In genomic region chr15:55587321-55588069, GRCh38 we compare ENCODE assay signal across 8 cellular contexts. TPM values are rescaled to one million over a fixed set of nuclear protein-coding genes. Genes with fewer than 3 reads are reported as not detected.
A peak's percentile ranks its signal among the peaks of the same experiment; 100 is the strongest.
DNase-seq lines count a peak whose midpoint lies in the region; ATAC-seq lines count a peak whose summit lies in the region.

No MANE protein-coding gene starts in this region.

- no peaks in the 10 kb centered on the region for H3K9me3 ChIP-seq in neuron (ENCODE audit: low read length)

- H3K36me3 ChIP-seq in neuron (ENCODE audit: insufficient read depth, low read length): peaks cover 8% of the 10 kb centered on the region

- ATAC-seq in GM18498 (IDR thresholded peaks at IDR 0.05; ENCODE audit: unreplicated experiment) (peak; percentile 43), HG02938 (IDR thresholded peaks at IDR 0.05; ENCODE audit: unreplicated experiment) (no peak)
- peak; percentile 53 for ATAC-seq in activated CD8-positive, alpha-beta memory T cell treated with anti-CD3 and anti-CD28 coated beads, Interleukin-2, amount 10 ng/mL, durations not matched to agents 7 days and 5 days

- peak overlapping the region; percentile 74 for H3K4me3 ChIP-seq in neuron (ENCODE audit: low read length)

- H3K4me3 Mint-ChIP-seq in activated CD8-positive, alpha-beta memory T cell treated with anti-CD3 and anti-CD28 coated beads, Interleukin-2, amount 10 ng/mL, durations not matched to agents 7 days and 5 days: peak overlapping the region; percentile 15

- H2AFZ ChIP-seq in neuron (ENCODE audit: low read depth, low read length): peak overlapping the region; percentile 69

- peaks cover 2% of the 10 kb centered on the region for H3K4me1 Mint-ChIP-seq in activated CD8-positive, alpha-beta memory T cell treated with anti-CD3 and anti-CD28 coated beads, Interleukin-2, amount 10 ng/mL, durations not matched to agents 7 days and 5 days

- H3K36me3 Mint-ChIP-seq in activated CD8-positive, alpha-beta memory T cell treated with anti-CD3 and anti-CD28 coated beads, Interleukin-2, amount 10 ng/mL, durations not matched to agents 7 days and 5 days: no peaks in the 10 kb centered on the region

- H3K27me3 ChIP-seq in neuron (ENCODE audit: insufficient read depth, low read length): no peaks in the 10 kb centered on the region

- no peaks in the 10 kb centered on the region for H3K9me3 Mint-ChIP-seq in activated CD8-positive, alpha-beta memory T cell treated with anti-CD3 and anti-CD28 coated beads, Interleukin-2, amount 10 ng/mL, durations not matched to agents 7 days and 5 days (ENCODE audit: low read depth)

- peaks cover 47% of the 10 kb centered on the region for H3K27me3 Mint-ChIP-seq in activated CD8-positive, alpha-beta memory T cell treated with anti-CD3 and anti-CD28 coated beads, Interleukin-2, amount 10 ng/mL, durations not matched to agents 7 days and 5 days

- CTCF ChIA-PET in activated CD8-positive, alpha-beta memory T cell treated with anti-CD3 and anti-CD28 coated beads, Interleukin-2, amount 10 ng/mL, durations not matched to agents 7 days and 5 days (lab: Charles Lee): interaction anchor here (0.6 kb wide), 1 partner anchor 22 kb away, joined by 3 read pairs; no protein-coding TSS in a partner anchor

- no peak overlapping the region for H3K27ac Mint-ChIP-seq in activated CD8-positive, alpha-beta memory T cell treated with anti-CD3 and anti-CD28 coated beads, Interleukin-2, amount 10 ng/mL, durations not matched to agents 7 days and 5 days

- peaks cover 15% of the 10 kb centered on the region for H3K4me1 ChIP-seq in neuron (ENCODE audit: insufficient read depth, low read length)

- DNase-seq in AG08395 (ENCODE audit: low spot score) (peak; percentile 56), HuH-7 (ENCODE audit: low spot score) (peak; percentile 54), foreskin melanocyte (peak; percentile 33), middle frontal gyrus (ENCODE audit: extremely low spot score, low spot score) (no peak)
- no peak for DNase-seq in activated CD8-positive, alpha-beta memory T cell treated with anti-CD3 and anti-CD28 coated beads, Interleukin-2, amount 10 ng/mL, durations not matched to agents 7 days and 5 days

RNA-seq across cellular contexts. Expression of gene PYGO1, which starts 0.7 kb away (rescaled TPM):
- total RNA-seq in activated CD8-positive, alpha-beta memory T cell treated with anti-CD3 and anti-CD28 coated beads, Interleukin-2, amount 10 ng/mL, durations not matched to agents 7 days and 5 days: not detected

Comparison
In these comparisons a context has a peak if more than half of its experiments do, and no peak if none do; other contexts are left out.
1. DNase-seq: peak in AG08395 (single experiment), HuH-7 (single experiment) and foreskin melanocyte (single experiment); none in activated CD8-positive, alpha-beta memory T cell treated with anti-CD3 and anti-CD28 coated beads, Interleukin-2, amount 10 ng/mL, durations not matched to agents 7 days and 5 days (single experiment) and middle frontal gyrus (single experiment).